8 cellular contexts compared by ENCODE assay signal in the genomic region with DNA sequence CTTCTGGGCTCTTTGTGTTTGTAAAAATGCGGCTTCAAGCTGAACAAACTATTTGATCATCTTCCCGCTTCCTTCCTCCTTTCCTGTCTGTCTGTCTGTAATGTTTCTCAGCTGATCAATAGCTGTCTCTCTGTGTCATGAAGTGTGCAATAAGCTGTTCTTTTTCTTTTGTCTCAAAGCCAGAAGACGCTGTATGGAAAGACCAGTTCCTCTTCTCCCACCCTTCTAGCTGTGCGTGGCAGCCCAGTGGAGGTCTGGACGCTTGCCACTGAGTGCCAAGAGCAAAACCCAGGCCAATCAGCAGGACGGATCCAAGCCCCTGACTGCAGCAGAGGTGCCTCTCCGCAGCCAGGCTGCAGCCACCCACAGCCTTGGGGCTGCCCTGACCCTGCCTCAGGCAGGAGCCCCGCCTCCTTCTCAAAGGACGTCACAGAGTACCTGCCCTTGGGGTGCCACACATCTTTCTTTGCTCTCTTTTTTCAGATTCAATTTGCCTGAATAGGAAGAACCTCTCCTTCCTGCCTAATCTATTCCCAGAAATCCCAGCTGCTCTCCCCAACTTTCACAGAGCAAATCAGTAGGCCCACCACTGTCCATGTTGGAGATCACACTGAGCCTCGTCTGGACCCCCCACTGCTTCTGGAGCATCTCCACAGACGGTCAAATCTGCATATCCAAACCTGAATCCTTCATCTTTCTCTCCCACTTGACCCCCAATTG. TPM values are rescaled to one million over a fixed set of nuclear protein-coding genes. Genes with fewer than 3 reads are reported as not detected.
DNase-seq lines count a peak whose midpoint lies in the region; ATAC-seq and TF ChIP-seq lines count a peak whose summit lies in the region.

No MANE protein-coding gene starts in this region.

- H3K27ac ChIP-seq in DND-41 (ENCODE audit: low read length) = peak overlapping the region; percentile 83

- H3K36me3 ChIP-seq in DND-41 (ENCODE audit: insufficient read depth, low read length) (no peaks in the 10 kb centered on the region), NT2/D1 (ENCODE audit: insufficient read depth, insufficient read length, low read length) (no peaks in the 10 kb centered on the region)

- H3K4me3 ChIP-seq in DND-41 (ENCODE audit: low read depth in 1 of 2, low read length in 2 of 2) = peak overlapping the region in 1 of 2 experiments; percentile 53; a peak in 2 of 4 replicates
- H3K4me3 ChIP-seq in NT2/D1 (ENCODE audit: insufficient read length, low read depth) = no peak overlapping the region

- DNase-seq in DND-41 (no peak), NT2/D1 (ENCODE audit: low read depth, low spot score) (no peak), glutamatergic neuron (peak; percentile 34), progenitor cell of endocrine pancreas (ENCODE audit: low spot score, unreplicated experiment) (no peak), epidermal melanocyte (ENCODE audit: insufficient read length, low spot score) (no peak), GM13976 (ENCODE audit: low spot score) (no peak)
- DNase-seq in activated T-cell treated with anti-CD3 and anti-CD28 coated beads, Interleukin-2, amount 50 U/mL, for 72 hours = peak; percentile 78 to 80

- H3K36me3 Mint-ChIP-seq in activated T-cell treated with anti-CD3 and anti-CD28 coated beads, Interleukin-2, amount 50 U/mL, for 72 hours (ENCODE audit: insufficient read depth in 2 of 2) = peaks cover 0 to 3% of the 10 kb centered on the region in 2 donors
- no peaks in the 10 kb centered on the region for H3K36me3 Mint-ChIP-seq in glutamatergic neuron (ENCODE audit: unreplicated experiment)
- H3K36me3 Mint-ChIP-seq in progenitor cell of endocrine pancreas (ENCODE audit: insufficient read depth) = no peaks in the 10 kb centered on the region

- no peaks in the 10 kb centered on the region for H3K9me3 ChIP-seq in DND-41 (ENCODE audit: insufficient read depth, low read length, severe bottlenecking)
- H3K9me3 ChIP-seq in NT2/D1 (ENCODE audit: insufficient read depth, low read length) = no peaks in the 10 kb centered on the region

- no peak for TF ChIP-seq CTCF in DND-41 (IDR thresholded peaks at IDR 0.05; ENCODE audit: borderline replicate concordance, extremely low read depth, low read length, poor library complexity, severe bottlenecking)
- TF ChIP-seq CTCF in glutamatergic neuron (IDR thresholded peaks at IDR 0.05; ENCODE audit: partially characterized antibody, unreplicated experiment) = no peak
- TF ChIP-seq CTCF in progenitor cell of endocrine pancreas (IDR thresholded peaks at IDR 0.05; ENCODE audit: unreplicated experiment) = no peak
- no peak for TF ChIP-seq CTCF in GM13976 (IDR thresholded peaks at IDR 0.05; ENCODE audit: borderline replicate concordance, control extremely low read depth, extremely low read depth, insufficient read depth, missing control alignments)

- peaks cover 89% of the 10 kb centered on the region for H3K4me1 Mint-ChIP-seq in activated T-cell treated with anti-CD3 and anti-CD28 coated beads, Interleukin-2, amount 50 U/mL, for 72 hours (ENCODE audit: low read depth)
- H3K4me1 Mint-ChIP-seq in glutamatergic neuron (ENCODE audit: low read depth, unreplicated experiment) (peaks cover 69% of the 10 kb centered on the region), progenitor cell of endocrine pancreas (ENCODE audit: low read depth) (peaks cover 68% of the 10 kb centered on the region)

- H3K4me1 ChIP-seq in DND-41 (ENCODE audit: insufficient read depth, low read length) (peaks cover 74% of the 10 kb centered on the region), NT2/D1 (ENCODE audit: insufficient read depth, insufficient read length) (peaks cover 12% of the 10 kb centered on the region)

- peak overlapping the region; percentile 56 for H3K9ac ChIP-seq in DND-41 (ENCODE audit: low read depth, low read length)
- H3K9ac ChIP-seq in NT2/D1 (ENCODE audit: insufficient read length, low read depth) = peak overlapping the region; percentile 3

- H3K27ac Mint-ChIP-seq in activated T-cell treated with anti-CD3 and anti-CD28 coated beads, Interleukin-2, amount 50 U/mL, for 72 hours = peak overlapping the region; percentile 98
- peak overlapping the region; percentile 88 for H3K27ac Mint-ChIP-seq in glutamatergic neuron (ENCODE audit: unreplicated experiment)
- H3K27ac Mint-ChIP-seq in progenitor cell of endocrine pancreas = peak overlapping the region; percentile 1

- H4K20me1 ChIP-seq in DND-41 (ENCODE audit: insufficient read depth, low read length) = no peaks in the 10 kb centered on the region

- H3K4me2 ChIP-seq in DND-41 (ENCODE audit: insufficient read depth, low read length) = peak overlapping the region; percentile 63

- no peaks in the 10 kb centered on the region for H3K27me3 Mint-ChIP-seq in activated T-cell treated with anti-CD3 and anti-CD28 coated beads, Interleukin-2, amount 50 U/mL, for 72 hours (ENCODE audit: low read depth)
- H3K27me3 Mint-ChIP-seq in glutamatergic neuron (ENCODE audit: unreplicated experiment) = peaks cover 11% of the 10 kb centered on the region
- no peaks in the 10 kb centered on the region for H3K27me3 Mint-ChIP-seq in progenitor cell of endocrine pancreas

- H2AFZ ChIP-seq in DND-41 (ENCODE audit: low read depth, low read length) = peak overlapping the region; percentile 69

- peak overlapping the region; percentile 86 to 92 for H3K4me3 Mint-ChIP-seq in activated T-cell treated with anti-CD3 and anti-CD28 coated beads, Interleukin-2, amount 50 U/mL, for 72 hours
- peak overlapping the region; percentile 50 for H3K4me3 Mint-ChIP-seq in glutamatergic neuron (ENCODE audit: unreplicated experiment)
- no peak overlapping the region for H3K4me3 Mint-ChIP-seq in progenitor cell of endocrine pancreas (ENCODE audit: low read depth)

- ATAC-seq in DND-41 (ENCODE audit: insufficient read depth, low read depth) (no peak), GM21723 (IDR thresholded peaks at IDR 0.05; ENCODE audit: unreplicated experiment) (no peak)
- ATAC-seq in activated T-cell treated with anti-CD3 and anti-CD28 coated beads, Interleukin-2, amount 50 U/mL, for 72 hours (replicated peaks in 1 of 2) = peak; percentile 57 to 62

- no peaks in the 10 kb centered on the region for H3K9me3 Mint-ChIP-seq in activated T-cell treated with anti-CD3 and anti-CD28 coated beads, Interleukin-2, amount 50 U/mL, for 72 hours
- H3K9me3 Mint-ChIP-seq in glutamatergic neuron (ENCODE audit: unreplicated experiment) (peaks cover 15% of the 10 kb centered on the region), progenitor cell of endocrine pancreas (ENCODE audit: low read depth) (no peaks in the 10 kb centered on the region)

- H3K79me2 ChIP-seq in DND-41 (ENCODE audit: insufficient read depth, low read length) = peaks cover 13% of the 10 kb centered on the region

- no peaks in the 10 kb centered on the region for H3K27me3 ChIP-seq in DND-41 (ENCODE audit: insufficient read depth, low read length, poor library complexity)
- peaks cover 11% of the 10 kb centered on the region for H3K27me3 ChIP-seq in NT2/D1 (ENCODE audit: insufficient read depth, insufficient read length)

- in situ Hi-C loops in GM13976 (cut with MboI; ENCODE audit: low sequenced_read_pairs, unreplicated experiment) = no loop called here

RNA-seq across cellular contexts. Expression of a gene that starts 59.1 kb away (rescaled TPM):
- 1 to 10 TPM; 5.3 to 5.5 TPM for total RNA-seq in activated T-cell treated with anti-CD3 and anti-CD28 coated beads, Interleukin-2, amount 50 U/mL, for 72 hours
- total RNA-seq in glutamatergic neuron (ENCODE audit: unreplicated experiment) = 59.4 TPM
- total RNA-seq in progenitor cell of endocrine pancreas = 44.4 and 48.5 TPM in 2 replicates

Comparison
In these comparisons a context has a peak if more than half of its experiments do, and no peak if none do; other contexts are left out.
1. ATAC-seq: peak in activated T-cell treated with anti-CD3 and anti-CD28 coated beads, Interleukin-2, amount 50 U/mL, for 72 hours (2 of 2); none in DND-41 (single experiment) and GM21723 (single experiment).
2. DNase-seq: peak in activated T-cell treated with anti-CD3 and anti-CD28 coated beads, Interleukin-2, amount 50 U/mL, for 72 hours (2 of 2) and glutamatergic neuron (single experiment); none in DND-41 (single experiment), NT2/D1 (single experiment), progenitor cell of endocrine pancreas (single experiment), epidermal melanocyte (single experiment) and GM13976 (single experiment).
3. H3K27ac Mint-ChIP-seq: peak in every context shown above with its lines; median percentile 98 in activated T-cell treated with anti-CD3 and anti-CD28 coated beads, Interleukin-2, amount 50 U/mL, for 72 hours; 88 in glutamatergic neuron; 1 in progenitor cell of endocrine pancreas.